Comparison of ENCODE assay signal across 1 cellular context in genomic region chr19:54481326-54481930, GRCh38.
TF ChIP-seq lines count a peak whose summit lies in the region.

No MANE protein-coding gene starts in this region.

TF ChIP-seq in WTC11, 78 proteins besides CTCF, POLR2A, EP300 and RAD21 (continued from another document):
- TF ChIP-seq NR2C2 (CRISPR knock-in tag; IDR thresholded peaks at IDR 0.05), result no peak
- TF ChIP-seq, protein P1, sequence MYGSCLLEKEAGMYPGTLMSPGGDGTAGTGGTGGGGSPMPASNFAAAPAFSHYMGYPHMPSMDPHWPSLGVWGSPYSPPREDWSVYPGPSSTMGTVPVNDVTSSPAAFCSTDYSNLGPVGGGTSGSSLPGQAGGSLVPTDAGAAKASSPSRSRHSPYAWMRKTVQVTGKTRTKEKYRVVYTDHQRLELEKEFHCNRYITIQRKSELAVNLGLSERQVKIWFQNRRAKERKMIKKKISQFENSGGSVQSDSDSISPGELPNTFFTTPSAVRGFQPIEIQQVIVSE (CRISPR knock-in tag; IDR thresholded peaks at IDR 0.05; ENCODE audit: borderline replicate concordance), result no peak
- no peak for TF ChIP-seq IRF2 (CRISPR knock-in tag; IDR thresholded peaks at IDR 0.05; ENCODE audit: borderline replicate concordance, low read depth)
- TF ChIP-seq FOXP4 (CRISPR knock-in tag; IDR thresholded peaks at IDR 0.05), result no peak
- no peak for TF ChIP-seq RORB (CRISPR knock-in tag; IDR thresholded peaks at IDR 0.05)
- no peak for TF ChIP-seq PRDM15 (CRISPR knock-in tag; IDR thresholded peaks at IDR 0.05)
- TF ChIP-seq TCF7 (CRISPR knock-in tag; IDR thresholded peaks at IDR 0.05; ENCODE audit: low read depth), result no peak
- TF ChIP-seq TEAD4 (CRISPR knock-in tag; IDR thresholded peaks at IDR 0.05), result no peak
- no peak for TF ChIP-seq CREB1 (CRISPR knock-in tag; IDR thresholded peaks at IDR 0.05)
- no peak for TF ChIP-seq ZNF671 (CRISPR knock-in tag; IDR thresholded peaks at IDR 0.05)
- no peak for TF ChIP-seq ERG (CRISPR knock-in tag; IDR thresholded peaks at IDR 0.05)
- TF ChIP-seq SP1 (CRISPR knock-in tag; conservative IDR thresholded peaks at IDR 0.05), result no peak
- no peak for TF ChIP-seq ZNF121 (CRISPR knock-in tag; IDR thresholded peaks at IDR 0.05)
- no peak for TF ChIP-seq SMAD3 (CRISPR knock-in tag; IDR thresholded peaks at IDR 0.05; ENCODE audit: borderline replicate concordance)
- TF ChIP-seq SOX15 (CRISPR knock-in tag; IDR thresholded peaks at IDR 0.05), result no peak
- TF ChIP-seq, protein P2, sequence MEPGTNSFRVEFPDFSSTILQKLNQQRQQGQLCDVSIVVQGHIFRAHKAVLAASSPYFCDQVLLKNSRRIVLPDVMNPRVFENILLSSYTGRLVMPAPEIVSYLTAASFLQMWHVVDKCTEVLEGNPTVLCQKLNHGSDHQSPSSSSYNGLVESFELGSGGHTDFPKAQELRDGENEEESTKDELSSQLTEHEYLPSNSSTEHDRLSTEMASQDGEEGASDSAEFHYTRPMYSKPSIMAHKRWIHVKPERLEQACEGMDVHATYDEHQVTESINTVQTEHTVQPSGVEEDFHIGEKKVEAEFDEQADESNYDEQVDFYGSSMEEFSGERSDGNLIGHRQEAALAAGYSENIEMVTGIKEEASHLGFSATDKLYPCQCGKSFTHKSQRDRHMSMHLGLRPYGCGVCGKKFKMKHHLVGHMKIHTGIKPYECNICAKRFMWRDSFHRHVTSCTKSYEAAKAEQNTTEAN (CRISPR knock-in tag; IDR thresholded peaks at IDR 0.05), result no peak
